In the genomic region with DNA sequence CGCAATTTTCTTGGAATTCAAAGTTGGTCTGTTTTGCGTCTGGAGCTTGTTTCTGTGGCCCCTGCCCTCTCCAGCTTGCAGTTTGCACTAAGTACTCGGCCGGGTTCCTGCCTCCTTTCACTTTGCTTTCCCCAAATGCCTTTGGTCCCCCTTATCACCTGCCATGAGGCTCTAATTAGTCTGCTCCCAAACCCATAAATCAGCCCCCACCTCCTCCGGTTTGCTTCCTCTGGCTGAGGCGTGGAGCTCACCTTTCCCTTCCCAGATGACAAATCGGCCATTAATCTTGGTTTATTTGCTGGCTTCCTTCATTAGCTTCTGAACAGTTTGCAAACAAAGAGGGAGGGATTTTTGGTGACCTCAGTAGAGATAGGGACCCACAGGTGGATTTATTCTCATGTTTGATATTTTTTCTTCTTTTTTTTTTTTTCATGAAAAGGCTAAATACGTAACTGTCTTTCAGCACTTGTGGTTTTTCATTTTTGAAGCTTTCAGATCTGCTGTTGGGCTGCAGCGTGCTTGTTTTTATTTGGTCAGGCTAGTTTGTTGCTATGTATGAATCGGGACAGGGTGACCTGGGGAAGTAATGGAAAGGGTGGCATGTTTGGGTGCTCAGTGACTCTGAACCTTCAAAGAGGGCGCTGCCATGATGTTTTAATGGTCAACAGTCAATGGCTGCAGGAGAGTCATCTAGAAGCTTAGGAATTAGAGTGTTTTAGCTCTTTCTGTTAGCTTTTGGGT, we compare ENCODE assay signal across 19 cellular contexts.
"Had no signal": no experiment of that assay in that cellular context is flagged by ENCODE, and none has a peak within 500 bp of the region (broad histone marks: within the 10 kb centered on the region; RNA-seq: fewer than 3 reads in every experiment).

No MANE protein-coding gene starts in this region.

- H3K4me3 ChIP-seq: breast epithelium, lower lobe of right lung, sigmoid colon had no signal

- DNase-seq: activated CD4-positive, alpha-beta T cell treated with anti-CD3 and anti-CD28 coated beads, Interleukin-2, amount 50 U/mL, for 4 hours; activated CD4-positive, CD25-positive, alpha-beta regulatory T cell treated with anti-CD3 and anti-CD28 coated beads, Interleukin-2, amount 50 U/mL, for 72 hours; activated naive CD4-positive, alpha-beta T cell treated with anti-CD3 and anti-CD28 coated beads for 36 hours; activated naive CD8-positive, alpha-beta T cell treated with anti-CD3 and anti-CD28 coated beads, Interleukin-2, amount 50 U/mL, for 24 hours; activated T-cell treated with anti-CD3 and anti-CD28 coated beads for 4 hours; aorta; cerebellar nuclear complex; effector CD8-positive, alpha-beta T cell; head of caudate nucleus; left cardiac atrium; lower lobe of right lung; sigmoid colon; stimulated activated CD4-positive, alpha-beta T cell treated with anti-CD3 and anti-CD28 coated beads, Interleukin-1b, Interleukin-23, amount 100 ng/mL, for 48 hours; stimulated activated naive CD8-positive, alpha-beta T cell treated with anti-CD3 and anti-CD28 coated beads, Interleukin-15, amount 100 ng/mL, for 72 hours; T-helper 9 cell had no signal

- H3K4me1 ChIP-seq: breast epithelium, lower lobe of right lung had no signal

- ATAC-seq: activated naive CD8-positive, alpha-beta T cell treated with anti-CD3 and anti-CD28 coated beads, Interleukin-2, amount 50 U/mL, for 24 hours; activated T-helper 17 cell treated with anti-CD3 and anti-CD28 coated beads, Interleukin-2, amount 50 U/mL, for 72 hours; left cardiac atrium; lower lobe of right lung; stimulated activated naive CD8-positive, alpha-beta T cell treated with anti-CD3 and anti-CD28 coated beads, Interleukin-15, amount 100 ng/mL, for 72 hours had no signal

- H3K36me3 ChIP-seq: breast epithelium, lower lobe of right lung, sigmoid colon had no signal

- H3K27me3 ChIP-seq: breast epithelium, sigmoid colon had no signal

- H3K4me3 Mint-ChIP-seq: activated naive CD4-positive, alpha-beta T cell treated with anti-CD3 and anti-CD28 coated beads for 36 hours; activated naive CD8-positive, alpha-beta T cell treated with anti-CD3 and anti-CD28 coated beads, Interleukin-2, amount 50 U/mL, for 24 hours; activated T-helper 17 cell treated with anti-CD3 and anti-CD28 coated beads, Interleukin-2, amount 50 U/mL, for 72 hours; mesothelial cell of epicardium; stimulated activated naive CD8-positive, alpha-beta T cell treated with anti-CD3 and anti-CD28 coated beads, Interleukin-15, amount 100 ng/mL, for 72 hours; type B pancreatic cell had no signal

- H3K27me3 Mint-ChIP-seq: stimulated activated naive CD8-positive, alpha-beta T cell treated with anti-CD3 and anti-CD28 coated beads, Interleukin-15, amount 100 ng/mL, for 72 hours had no signal

- H3K9me3 Mint-ChIP-seq: activated naive CD8-positive, alpha-beta T cell treated with anti-CD3 and anti-CD28 coated beads, Interleukin-2, amount 50 U/mL, for 24 hours; activated T-helper 17 cell treated with anti-CD3 and anti-CD28 coated beads, Interleukin-2, amount 50 U/mL, for 72 hours; stimulated activated naive CD8-positive, alpha-beta T cell treated with anti-CD3 and anti-CD28 coated beads, Interleukin-15, amount 100 ng/mL, for 72 hours had no signal

- H3K27ac Mint-ChIP-seq: activated naive CD4-positive, alpha-beta T cell treated with anti-CD3 and anti-CD28 coated beads for 36 hours; activated naive CD8-positive, alpha-beta T cell treated with anti-CD3 and anti-CD28 coated beads, Interleukin-2, amount 50 U/mL, for 24 hours; activated T-helper 17 cell treated with anti-CD3 and anti-CD28 coated beads, Interleukin-2, amount 50 U/mL, for 72 hours; mesothelial cell of epicardium; type B pancreatic cell had no signal

- H3K4me1 Mint-ChIP-seq: activated naive CD8-positive, alpha-beta T cell treated with anti-CD3 and anti-CD28 coated beads, Interleukin-2, amount 50 U/mL, for 24 hours; activated T-helper 17 cell treated with anti-CD3 and anti-CD28 coated beads, Interleukin-2, amount 50 U/mL, for 72 hours; stimulated activated naive CD8-positive, alpha-beta T cell treated with anti-CD3 and anti-CD28 coated beads, Interleukin-15, amount 100 ng/mL, for 72 hours had no signal

- H3K36me3 Mint-ChIP-seq: type B pancreatic cell had no signal

- H3K9me3 ChIP-seq: breast epithelium, lower lobe of right lung, sigmoid colon had no signal

- H3K27ac ChIP-seq: breast epithelium, lower lobe of right lung, sigmoid colon had no signal
